In genomic region chr2:8646731-8647461, GRCh38 we compare ENCODE assay signal across 25 cellular contexts.
"Had no signal": no experiment of that assay in that cellular context is flagged by ENCODE, and none has a peak within 500 bp of the region (broad histone marks: within the 10 kb centered on the region; RNA-seq: fewer than 3 reads in every experiment).

No MANE protein-coding gene starts in this region.

- H3K27me3 ChIP-seq: Peyer's patch, SJSA1 had no signal

- H3K4me2 ChIP-seq: SK-N-SH had no signal

- H3K9me3 ChIP-seq: Peyer's patch, SJSA1, SK-N-SH had no signal

- FAIRE-seq: bronchial epithelial cell, TTC549 had no signal

- ATAC-seq: activated CD8-positive, alpha-beta T cell treated with anti-CD3 and anti-CD28 coated beads, Interleukin-2, amount 10 ng/mL, durations not matched to agents 7 days and 5 days; activated naive CD8-positive, alpha-beta T cell treated with anti-CD3 and anti-CD28 coated beads, Interleukin-2, amount 50 U/mL, for 24 hours; PC-3 had no signal

- H3K4me3 ChIP-seq: Peyer's patch, SJSA1 had no signal

- H3K36me3 ChIP-seq: Peyer's patch, SJSA1 had no signal

- DNase-seq: activated CD4-positive, alpha-beta T cell treated with anti-CD3 and anti-CD28 coated beads, Interleukin-2, amount 10 ng/mL, durations not matched to agents 7 days and 5 days; activated CD4-positive, alpha-beta T cell treated with anti-CD3 and anti-CD28 coated beads, Interleukin-2, amount 50 U/mL, for 48 hours; activated CD8-positive, alpha-beta T cell treated with anti-CD3 and anti-CD28 coated beads, Interleukin-2, amount 10 ng/mL, durations not matched to agents 7 days and 5 days; activated naive CD4-positive, alpha-beta T cell treated with anti-CD3 and anti-CD28 coated beads, Interleukin-2, amount 10 ng/mL, durations not matched to agents 7 days and 5 days; activated naive CD8-positive, alpha-beta T cell treated with anti-CD3 and anti-CD28 coated beads, Interleukin-2, amount 50 U/mL, for 24 hours; activated T-cell treated with anti-CD3 and anti-CD28 coated beads, Interleukin-2, amount 50 U/mL, for 24 hours; anterior cingulate cortex; Karpas-422; KBM-7; NCI-H1105; NCI-H1417 treated with DMSO at 0.1 percent for 48 hours; NCI-H187 treated with DMSO at 0.1 percent for 48 hours; NCI-H2081; NCI-H226; NCI-H446 treated with DMSO at 0.1 percent for 48 hours; NCI-H524; NK-92 treated with Interleukin-12 subunit alpha and Interleukin-12 subunit beta, amount 100 ng/mL, for 24 hours; PC-3; Peyer's patch; RPMI8226; SHP77 treated with DMSO at 0.1 percent for 48 hours; SK-N-SH had no signal

- H3K4me1 ChIP-seq: Peyer's patch, SJSA1 had no signal

- H3K9ac ChIP-seq: SK-N-SH had no signal

- H3K27ac ChIP-seq: Peyer's patch, SJSA1 had no signal
